17 cellular contexts compared by ENCODE assay signal in genomic region chr10:58854811-58855210, GRCh38.
DNase-seq lines count a peak whose midpoint lies in the region; ATAC-seq and TF ChIP-seq lines count a peak whose summit lies in the region.
"Had no signal": no experiment of that assay in that cellular context is flagged by ENCODE, and none has a peak within 500 bp of the region (broad histone marks: within the 10 kb centered on the region; RNA-seq: fewer than 3 reads in every experiment).

No MANE protein-coding gene starts in this region.

- no peak for TF ChIP-seq CTCF in WERI-Rb-1 (IDR thresholded peaks at IDR 0.05; ENCODE audit: low read depth, low read length)
- TF ChIP-seq CTCF in osteoblast (IDR thresholded peaks at IDR 0.05; ENCODE audit: extremely low read depth, low read depth, low read length) = no peak

- H3K9me3 ChIP-seq in WERI-Rb-1 (ENCODE audit: severe bottlenecking) (peaks cover 3% of the 10 kb centered on the region), osteoblast (ENCODE audit: low read depth, low read length) (no peaks in the 10 kb centered on the region)

- no peaks in the 10 kb centered on the region for H3K79me2 ChIP-seq in osteoblast (ENCODE audit: insufficient read depth, low read length)

- H3K36me3 ChIP-seq in WERI-Rb-1 (no peaks in the 10 kb centered on the region), osteoblast (ENCODE audit: insufficient read depth, low read length) (no peaks in the 10 kb centered on the region)

- H2AFZ ChIP-seq in osteoblast (ENCODE audit: low read length) = no peak overlapping the region
- H2AFZ ChIP-seq: GM23248 had no signal

- H4K20me1 ChIP-seq in osteoblast (ENCODE audit: insufficient read depth, low read length) = no peaks in the 10 kb centered on the region

- ATAC-seq in HG03342 (IDR thresholded peaks at IDR 0.05; ENCODE audit: unreplicated experiment) (no peak), GM21528 (IDR thresholded peaks at IDR 0.05; ENCODE audit: low FRiP score, unreplicated experiment) (no peak)
- ATAC-seq: GM12878, HepG2, PC-3 had no signal

- H3K4me1 ChIP-seq in osteoblast (ENCODE audit: insufficient read depth, low read length) = peaks cover 22% of the 10 kb centered on the region

- no peak overlapping the region for H3K4me2 ChIP-seq in osteoblast (ENCODE audit: insufficient read depth, low read length)

- DNase-seq in D341Med (ENCODE audit: low spot score) = peak; percentile 83
- DNase-seq in NCI-H82 (lab: John Stamatoyannopoulos, UW) = peak; percentile 97
- peak; percentile 76 for DNase-seq in WERI-Rb-1
- DNase-seq in osteoblast (ENCODE audit: insufficient read length, low spot score, missing footprints) = no peak
- no peak for DNase-seq in MV-4-11 (lab: John Stamatoyannopoulos, UW)
- DNase-seq in NCI-H1105 treated with DMSO at 0.1 percent for 48 hours (lab: John Stamatoyannopoulos, UW) = no peak
- DNase-seq: GM23248, HCEC 1CT, KG1, NCI-H2081, NCI-H774, PC-3 had no signal

- H3K27me3 ChIP-seq in WERI-Rb-1 (ENCODE audit: insufficient read depth, low read depth, severe bottlenecking) (no peaks in the 10 kb centered on the region), osteoblast (ENCODE audit: insufficient read depth, low read length) (no peaks in the 10 kb centered on the region)

- no peak overlapping the region for H3K4me3 ChIP-seq in WERI-Rb-1 (ENCODE audit: low read depth, low read length)
- no peak overlapping the region for H3K4me3 ChIP-seq in osteoblast (ENCODE audit: insufficient read depth, low read length)
- H3K4me3 ChIP-seq: GM12878, GM23248 had no signal

- H3K27ac ChIP-seq in WERI-Rb-1 (peak overlapping the region; percentile 62), osteoblast (ENCODE audit: low read depth, low read length) (peak overlapping the region; percentile 49)
- H3K27ac ChIP-seq: C4-2B, GM23248 had no signal

Comparison
In these comparisons a context has a peak if more than half of its experiments do, and no peak if none do; other contexts are left out.
1. DNase-seq: peak in D341Med (single experiment), NCI-H82 (single experiment) and WERI-Rb-1 (single experiment); none in osteoblast (single experiment), MV-4-11 (single experiment) and NCI-H1105 treated with DMSO at 0.1 percent for 48 hours (single experiment).